In genomic region chr18:14997367-14997766, GRCh38 we compare ENCODE assay signal across 8 cellular contexts.
"Had no signal": no experiment of that assay in that cellular context is flagged by ENCODE, and none has a peak within 500 bp of the region (broad histone marks: within the 10 kb centered on the region; RNA-seq: fewer than 3 reads in every experiment).

No MANE protein-coding gene starts in this region.

- H3K4me3 ChIP-seq: GM23248, HAP-1 had no signal

- H3K4me1 ChIP-seq: HAP-1 had no signal

- H3K9me3 ChIP-seq: HAP-1 had no signal

- H3K27ac ChIP-seq: GM23248, HL-60 had no signal

- ATAC-seq: HCT116, HepG2 had no signal

- H3K36me3 ChIP-seq: HAP-1 had no signal

- DNase-seq: GM23248, GOT3, H7, HFFc6 had no signal
